ENCODE assay signal across 8 cellular contexts in the genomic region with DNA sequence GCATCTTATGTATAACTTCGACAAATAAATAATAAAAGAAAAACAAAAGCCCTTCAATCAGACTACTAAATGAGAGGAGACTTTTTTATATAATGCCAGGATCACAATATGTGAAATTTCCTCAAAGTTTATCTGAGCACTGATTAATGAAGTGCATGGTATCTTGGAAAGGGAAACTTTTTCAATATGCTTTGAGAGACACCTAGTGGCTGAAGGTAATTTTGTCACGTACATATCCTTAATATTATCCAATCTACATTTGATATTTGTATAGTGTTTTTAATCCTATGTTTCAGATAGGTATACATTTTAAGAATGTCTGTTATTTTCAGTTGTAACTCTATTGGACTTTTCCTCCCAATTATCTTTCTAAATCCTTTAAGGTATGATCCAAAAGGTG.
DNase-seq lines count a peak whose midpoint lies in the region; ATAC-seq and TF ChIP-seq lines count a peak whose summit lies in the region.

No MANE protein-coding gene starts in this region.

- CTCF ChIA-PET in RWPE1 (lab: Yijun Ruan, JAX) = no interaction called here

- peak; percentile 4 for DNase-seq in RWPE1 (ENCODE audit: low spot score)
- peak; percentile 29 for DNase-seq in glomerular endothelial cell (ENCODE audit: extremely low read depth, low read depth, low spot score)
- no peak for DNase-seq in NCI-H1092 treated with DMSO at 0.1 percent for 48 hours (lab: John Stamatoyannopoulos, UW)
- no peak for DNase-seq in epidermal melanocyte (ENCODE audit: insufficient read length, low spot score)

- H3K27ac ChIP-seq in 22Rv1 (no peak overlapping the region), RWPE1 (no peak overlapping the region)

- ATAC-seq in GM21360 (IDR thresholded peaks at IDR 0.05; ENCODE audit: unreplicated experiment) = peak; percentile 60
- no peak for ATAC-seq in HG03135 (IDR thresholded peaks at IDR 0.05; ENCODE audit: unreplicated experiment)
- no peak for ATAC-seq in GM19455 (IDR thresholded peaks at IDR 0.05; ENCODE audit: unreplicated experiment)

- POLR2A ChIA-PET in RWPE1 (lab: Yijun Ruan, JAX; ENCODE audit: low non-redundant PET) = no interaction called here

- TF ChIP-seq CTCF in 22Rv1 (IDR thresholded peaks at IDR 0.05) (peak; percentile 54), RWPE1 (conservative IDR thresholded peaks at IDR 0.05; ENCODE audit: low read depth) (peak; percentile 24; the same call in 1 of the 2 replicates)

Comparison
In these comparisons a context has a peak if more than half of its experiments do, and no peak if none do; other contexts are left out.
1. DNase-seq: peak in RWPE1 (single experiment) and glomerular endothelial cell (single experiment); none in NCI-H1092 treated with DMSO at 0.1 percent for 48 hours (single experiment) and epidermal melanocyte (single experiment).